ENCODE assay signal across 1 cellular context in the genomic region with DNA sequence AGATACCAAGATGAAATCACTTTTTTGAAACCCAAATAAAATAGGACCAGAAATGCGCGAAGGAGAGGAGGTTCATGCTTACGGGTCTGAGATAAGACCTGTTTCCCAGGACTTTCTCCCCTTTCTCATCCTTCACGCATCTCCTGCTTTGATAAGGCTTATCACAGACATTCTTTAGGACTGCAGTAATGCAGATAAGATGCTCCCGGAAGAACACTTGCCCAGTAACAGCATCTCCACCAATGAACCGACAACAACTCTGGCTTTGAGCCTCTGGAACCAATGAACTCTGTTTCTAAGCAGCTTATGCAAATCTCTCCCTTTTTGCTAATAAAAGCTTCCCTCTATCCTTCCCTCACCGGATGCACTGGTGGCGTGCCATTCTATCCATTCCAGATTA.
TF ChIP-seq lines count a peak whose summit lies in the region.

No MANE protein-coding gene starts in this region.

TF ChIP-seq in GM23338, 12 proteins besides CTCF, POLR2A, EP300 and RAD21 (continued from another document):
- TF ChIP-seq REST (IDR thresholded peaks at IDR 0.05; ENCODE audit: unreplicated experiment) = no peak
- no peak for TF ChIP-seq NANOG (IDR thresholded peaks at IDR 0.05; ENCODE audit: borderline replicate concordance)
- no peak for TF ChIP-seq JUNB (IDR thresholded peaks at IDR 0.05; ENCODE audit: unreplicated experiment)
- TF ChIP-seq, protein P1, sequence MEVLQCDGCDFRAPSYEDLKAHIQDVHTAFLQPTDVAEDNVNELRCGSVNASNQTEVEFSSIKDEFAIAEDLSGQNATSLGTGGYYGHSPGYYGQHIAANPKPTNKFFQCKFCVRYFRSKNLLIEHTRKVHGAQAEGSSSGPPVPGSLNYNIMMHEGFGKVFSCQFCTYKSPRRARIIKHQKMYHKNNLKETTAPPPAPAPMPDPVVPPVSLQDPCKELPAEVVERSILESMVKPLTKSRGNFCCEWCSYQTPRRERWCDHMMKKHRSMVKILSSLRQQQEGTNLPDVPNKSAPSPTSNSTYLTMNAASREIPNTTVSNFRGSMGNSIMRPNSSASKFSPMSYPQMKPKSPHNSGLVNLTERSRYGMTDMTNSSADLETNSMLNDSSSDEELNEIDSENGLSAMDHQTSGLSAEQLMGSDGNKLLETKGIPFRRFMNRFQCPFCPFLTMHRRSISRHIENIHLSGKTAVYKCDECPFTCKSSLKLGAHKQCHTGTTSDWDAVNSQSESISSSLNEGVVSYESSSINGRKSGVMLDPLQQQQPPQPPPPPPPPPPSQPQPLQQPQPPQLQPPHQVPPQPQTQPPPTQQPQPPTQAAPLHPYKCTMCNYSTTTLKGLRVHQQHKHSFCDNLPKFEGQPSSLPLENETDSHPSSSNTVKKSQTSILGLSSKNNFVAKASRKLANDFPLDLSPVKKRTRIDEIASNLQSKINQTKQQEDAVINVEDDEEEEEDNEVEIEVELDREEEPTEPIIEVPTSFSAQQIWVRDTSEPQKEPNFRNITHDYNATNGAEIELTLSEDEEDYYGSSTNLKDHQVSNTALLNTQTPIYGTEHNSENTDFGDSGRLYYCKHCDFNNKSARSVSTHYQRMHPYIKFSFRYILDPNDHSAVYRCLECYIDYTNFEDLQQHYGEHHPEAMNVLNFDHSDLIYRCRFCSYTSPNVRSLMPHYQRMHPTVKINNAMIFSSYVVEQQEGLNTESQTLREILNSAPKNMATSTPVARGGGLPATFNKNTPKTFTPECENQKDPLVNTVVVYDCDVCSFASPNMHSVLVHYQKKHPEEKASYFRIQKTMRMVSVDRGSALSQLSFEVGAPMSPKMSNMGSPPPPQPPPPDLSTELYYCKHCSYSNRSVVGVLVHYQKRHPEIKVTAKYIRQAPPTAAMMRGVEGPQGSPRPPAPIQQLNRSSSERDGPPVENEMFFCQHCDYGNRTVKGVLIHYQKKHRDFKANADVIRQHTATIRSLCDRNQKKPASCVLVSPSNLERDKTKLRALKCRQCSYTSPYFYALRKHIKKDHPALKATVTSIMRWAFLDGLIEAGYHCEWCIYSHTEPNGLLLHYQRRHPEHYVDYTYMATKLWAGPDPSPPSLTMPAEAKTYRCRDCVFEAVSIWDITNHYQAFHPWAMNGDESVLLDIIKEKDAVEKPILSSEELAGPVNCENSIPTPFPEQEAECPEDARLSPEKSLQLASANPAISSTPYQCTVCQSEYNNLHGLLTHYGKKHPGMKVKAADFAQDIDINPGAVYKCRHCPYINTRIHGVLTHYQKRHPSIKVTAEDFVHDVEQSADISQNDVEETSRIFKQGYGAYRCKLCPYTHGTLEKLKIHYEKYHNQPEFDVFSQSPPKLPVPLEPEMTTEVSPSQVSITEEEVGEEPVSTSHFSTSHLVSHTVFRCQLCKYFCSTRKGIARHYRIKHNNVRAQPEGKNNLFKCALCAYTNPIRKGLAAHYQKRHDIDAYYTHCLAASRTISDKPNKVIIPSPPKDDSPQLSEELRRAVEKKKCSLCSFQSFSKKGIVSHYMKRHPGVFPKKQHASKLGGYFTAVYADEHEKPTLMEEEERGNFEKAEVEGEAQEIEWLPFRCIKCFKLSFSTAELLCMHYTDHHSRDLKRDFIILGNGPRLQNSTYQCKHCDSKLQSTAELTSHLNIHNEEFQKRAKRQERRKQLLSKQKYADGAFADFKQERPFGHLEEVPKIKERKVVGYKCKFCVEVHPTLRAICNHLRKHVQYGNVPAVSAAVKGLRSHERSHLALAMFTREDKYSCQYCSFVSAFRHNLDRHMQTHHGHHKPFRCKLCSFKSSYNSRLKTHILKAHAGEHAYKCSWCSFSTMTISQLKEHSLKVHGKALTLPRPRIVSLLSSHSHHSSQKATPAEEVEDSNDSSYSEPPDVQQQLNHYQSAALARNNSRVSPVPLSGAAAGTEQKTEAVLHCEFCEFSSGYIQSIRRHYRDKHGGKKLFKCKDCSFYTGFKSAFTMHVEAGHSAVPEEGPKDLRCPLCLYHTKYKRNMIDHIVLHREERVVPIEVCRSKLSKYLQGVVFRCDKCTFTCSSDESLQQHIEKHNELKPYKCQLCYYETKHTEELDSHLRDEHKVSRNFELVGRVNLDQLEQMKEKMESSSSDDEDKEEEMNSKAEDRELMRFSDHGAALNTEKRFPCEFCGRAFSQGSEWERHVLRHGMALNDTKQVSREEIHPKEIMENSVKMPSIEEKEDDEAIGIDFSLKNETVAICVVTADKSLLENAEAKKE (CRISPR knock-in tag; IDR thresholded peaks at IDR 0.05) = no peak
- no peak for TF ChIP-seq ZNF114 (CRISPR knock-in tag; IDR thresholded peaks at IDR 0.05)
- no peak for TF ChIP-seq EZH2phosphoT487 (IDR thresholded peaks at IDR 0.05; ENCODE audit: unreplicated experiment)
